ENCODE assay signal across 17 cellular contexts in the genomic region with DNA sequence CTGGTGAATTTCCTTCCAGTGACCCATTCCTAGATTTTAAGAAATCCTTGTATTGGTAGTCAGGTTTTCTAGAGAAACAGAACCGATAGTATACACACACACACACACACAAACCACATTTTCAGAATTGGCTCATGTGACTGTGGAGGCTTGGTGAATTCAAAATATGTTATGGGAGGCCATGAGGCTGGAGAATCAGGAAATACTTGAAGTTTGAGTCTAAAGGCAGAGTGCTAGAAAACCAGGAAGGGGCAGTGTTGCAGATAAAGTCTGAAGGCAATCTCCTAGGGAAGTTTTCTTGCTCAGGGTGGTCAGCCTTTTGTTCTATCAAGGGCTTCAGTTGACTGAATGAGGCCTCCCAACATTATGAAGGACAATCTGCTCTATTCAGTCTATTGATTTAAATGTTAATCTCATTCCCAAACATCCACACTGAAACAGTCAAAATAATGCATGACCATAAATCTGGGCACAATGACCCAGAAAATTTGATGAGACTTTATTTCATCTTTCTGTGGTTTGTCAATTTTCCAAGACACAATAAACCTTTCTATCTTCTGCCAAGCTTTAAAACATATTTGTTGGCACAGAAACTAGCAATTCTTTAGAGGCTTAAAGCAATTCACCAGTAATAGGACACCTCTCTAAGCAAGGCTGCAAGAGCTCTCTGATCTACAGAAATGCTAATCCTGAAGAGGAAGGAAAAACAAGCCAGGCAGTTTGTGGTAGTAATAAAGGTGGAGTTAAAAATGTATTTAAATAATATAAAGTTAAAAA.
DNase-seq lines count a peak whose midpoint lies in the region; ATAC-seq and TF ChIP-seq lines count a peak whose summit lies in the region.
"Had no signal": no experiment of that assay in that cellular context is flagged by ENCODE, and none has a peak within 500 bp of the region (broad histone marks: within the 10 kb centered on the region; RNA-seq: fewer than 3 reads in every experiment).

No MANE protein-coding gene starts in this region.

- H3K36me3 ChIP-seq in HEK293 (ENCODE audit: control insufficient read depth in 2 of 2, insufficient read depth in 1 of 2, low read length in 2 of 2), result no peaks in the 10 kb centered on the region
- H3K36me3 ChIP-seq in prostate gland, result no peaks in the 10 kb centered on the region
- H3K36me3 ChIP-seq in psoas muscle (ENCODE audit: insufficient read depth in 1 of 2, low read depth in 1 of 2), result no peaks in the 10 kb centered on the region
- H3K36me3 ChIP-seq: ovary, Peyer's patch had no signal

- peak; percentile 8 for DNase-seq in OCI-M1 (lab: John Stamatoyannopoulos, UW)
- DNase-seq in epithelial cell of esophagus (ENCODE audit: low read depth), result peak; percentile 7
- peak; percentile 10 for DNase-seq in renal cortical epithelial cell (ENCODE audit: low read depth)
- no peak for DNase-seq in prostate gland (ENCODE audit: low spot score)
- DNase-seq in ureter (ENCODE audit: low spot score), result no peak
- DNase-seq in psoas muscle, result no peak
- DNase-seq in activated CD4-positive, alpha-beta T cell treated with anti-CD3 and anti-CD28 coated beads, Interleukin-2, amount 50 U/mL, for 1 hour, result no peak
- DNase-seq: activated CD4-positive, CD25-positive, alpha-beta regulatory T cell; activated naive CD4-positive, alpha-beta T cell treated with Interleukin-2 at 50 U/mL for 16 hours; C1 segment of cervical spinal cord; DND-41; GOT3; islet precursor cell; NCI-H146; ovary; Peyer's patch had no signal

- intact Hi-C loops in prostate gland (cut with DNase I), result no loop called here
- intact Hi-C loops in psoas muscle (cut with DNase I), result no loop called here

- H3K4me3 ChIP-seq in HEK293 (ENCODE audit: low read depth, low read length) (no peak overlapping the region), epithelial cell of esophagus (ENCODE audit: low read length) (no peak overlapping the region), prostate gland (no peak overlapping the region), psoas muscle (no peak overlapping the region)
- H3K4me3 ChIP-seq: ovary, Peyer's patch had no signal

- H3K4me1 ChIP-seq in HEK293 (ENCODE audit: control insufficient read depth, insufficient read depth, low read length) (no peaks in the 10 kb centered on the region), prostate gland (replicated peaks) (no peaks in the 10 kb centered on the region), psoas muscle (no peaks in the 10 kb centered on the region)
- H3K4me1 ChIP-seq: Peyer's patch had no signal

- CTCF ChIA-PET in HEK293 (lab: Yijun Ruan, JAX), result interaction anchor here (0.6 kb wide), 1 partner anchor 51 kb away, joined by 5 read pairs; no protein-coding TSS in a partner anchor

- TF ChIP-seq CTCF in HEK293 (tag by site-specific recombination; IDR thresholded peaks at IDR 0.05) (no peak), epithelial cell of esophagus (IDR thresholded peaks at IDR 0.05; ENCODE audit: insufficient read depth, low read depth, low read length, missing control alignments) (no peak), prostate gland (IDR thresholded peaks at IDR 0.05) (no peak), psoas muscle (IDR thresholded peaks at IDR 0.05) (no peak)

- H3K27ac ChIP-seq in HEK293 (ENCODE audit: extremely low read depth, low read depth, low read length) (no peak overlapping the region), prostate gland (no peak overlapping the region), psoas muscle (no peak overlapping the region)
- H3K27ac ChIP-seq: ovary, Peyer's patch had no signal

- H3K9me3 ChIP-seq in HEK293 (ENCODE audit: control insufficient read depth, insufficient read depth, low read depth, low read length), result no peaks in the 10 kb centered on the region
- no peaks in the 10 kb centered on the region for H3K9me3 ChIP-seq in prostate gland
- H3K9me3 ChIP-seq in psoas muscle, result no peaks in the 10 kb centered on the region
- H3K9me3 ChIP-seq: ovary, Peyer's patch had no signal

- 47% methylated on average over 1 of the region's 1 CpG for WGBS in prostate gland
- WGBS in psoas muscle, 3 donors, result 58 to 65% (median 64%) methylated on average over 1 of the region's 1 CpG

- H3K27me3 ChIP-seq in prostate gland (replicated peaks; ENCODE audit: insufficient read depth) (no peaks in the 10 kb centered on the region), psoas muscle (ENCODE audit: insufficient read depth in 3 of 3, low read length in 2 of 3) (peaks cover 0 to 2% (median 0%) of the 10 kb centered on the region in 3 donors)
- H3K27me3 ChIP-seq: ovary, Peyer's patch had no signal

- ATAC-seq in psoas muscle, result no peak

- POLR2A ChIA-PET in HEK293 (lab: Yijun Ruan, JAX), result no interaction called here

- no peak for TF ChIP-seq POLR2A in prostate gland (IDR thresholded peaks at IDR 0.05)

TF ChIP-seq in HEK293, 187 proteins besides CTCF, POLR2A, EP300 and RAD21:
- TF ChIP-seq, protein P1, sequence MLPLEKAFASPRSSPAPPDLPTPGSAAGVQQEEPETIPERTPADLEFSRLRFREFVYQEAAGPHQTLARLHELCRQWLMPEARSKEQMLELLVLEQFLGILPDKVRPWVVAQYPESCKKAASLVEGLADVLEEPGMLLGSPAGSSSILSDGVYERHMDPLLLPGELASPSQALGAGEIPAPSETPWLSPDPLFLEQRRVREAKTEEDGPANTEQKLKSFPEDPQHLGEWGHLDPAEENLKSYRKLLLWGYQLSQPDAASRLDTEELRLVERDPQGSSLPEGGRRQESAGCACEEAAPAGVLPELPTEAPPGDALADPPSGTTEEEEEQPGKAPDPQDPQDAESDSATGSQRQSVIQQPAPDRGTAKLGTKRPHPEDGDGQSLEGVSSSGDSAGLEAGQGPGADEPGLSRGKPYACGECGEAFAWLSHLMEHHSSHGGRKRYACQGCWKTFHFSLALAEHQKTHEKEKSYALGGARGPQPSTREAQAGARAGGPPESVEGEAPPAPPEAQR (tag by site-specific recombination; IDR thresholded peaks at IDR 0.05), result no peak
- TF ChIP-seq ZNF302 (tag by site-specific recombination; IDR thresholded peaks at IDR 0.05; ENCODE audit: low read depth), result no peak
- TF ChIP-seq ZBTB1 (tag by site-specific recombination; IDR thresholded peaks at IDR 0.05), result no peak
- no peak for TF ChIP-seq ZNF311 (tag by site-specific recombination; IDR thresholded peaks at IDR 0.05; ENCODE audit: borderline replicate concordance)
- TF ChIP-seq ZNF37A (tag by site-specific recombination; IDR thresholded peaks at IDR 0.05), result no peak
- TF ChIP-seq ZNF350 (tag by site-specific recombination; IDR thresholded peaks at IDR 0.05), result no peak
- TF ChIP-seq ZBTB8A (tag by site-specific recombination; IDR thresholded peaks at IDR 0.05), result no peak
- TF ChIP-seq, protein P2, sequence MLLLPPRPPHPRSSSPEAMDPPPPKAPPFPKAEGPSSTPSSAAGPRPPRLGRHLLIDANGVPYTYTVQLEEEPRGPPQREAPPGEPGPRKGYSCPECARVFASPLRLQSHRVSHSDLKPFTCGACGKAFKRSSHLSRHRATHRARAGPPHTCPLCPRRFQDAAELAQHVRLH (tag by site-specific recombination; IDR thresholded peaks at IDR 0.05), result 0 out of 2 replicates have a peak, but pooled peaks have one; percentile 29
- TF ChIP-seq, protein P3, sequence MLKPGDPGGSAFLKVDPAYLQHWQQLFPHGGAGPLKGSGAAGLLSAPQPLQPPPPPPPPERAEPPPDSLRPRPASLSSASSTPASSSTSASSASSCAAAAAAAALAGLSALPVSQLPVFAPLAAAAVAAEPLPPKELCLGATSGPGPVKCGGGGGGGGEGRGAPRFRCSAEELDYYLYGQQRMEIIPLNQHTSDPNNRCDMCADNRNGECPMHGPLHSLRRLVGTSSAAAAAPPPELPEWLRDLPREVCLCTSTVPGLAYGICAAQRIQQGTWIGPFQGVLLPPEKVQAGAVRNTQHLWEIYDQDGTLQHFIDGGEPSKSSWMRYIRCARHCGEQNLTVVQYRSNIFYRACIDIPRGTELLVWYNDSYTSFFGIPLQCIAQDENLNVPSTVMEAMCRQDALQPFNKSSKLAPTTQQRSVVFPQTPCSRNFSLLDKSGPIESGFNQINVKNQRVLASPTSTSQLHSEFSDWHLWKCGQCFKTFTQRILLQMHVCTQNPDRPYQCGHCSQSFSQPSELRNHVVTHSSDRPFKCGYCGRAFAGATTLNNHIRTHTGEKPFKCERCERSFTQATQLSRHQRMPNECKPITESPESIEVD (tag by site-specific recombination; IDR thresholded peaks at IDR 0.05), result peak; percentile 72
- TF ChIP-seq KLF10 (tag by site-specific recombination; IDR thresholded peaks at IDR 0.05), result no peak
- TF ChIP-seq ZNF473 (tag by site-specific recombination; IDR thresholded peaks at IDR 0.05), result no peak
- TF ChIP-seq FEZF1 (tag by site-specific recombination; IDR thresholded peaks at IDR 0.05), result peak; percentile 51; the same call in 1 of the 2 replicates
- peak; percentile 73 for TF ChIP-seq ZNF843 (tag by site-specific recombination; IDR thresholded peaks at IDR 0.05)
TF ChIP-seq in HEK293: peak in this region for 4.

Comparison
In these comparisons a context has a peak if more than half of its experiments do, and no peak if none do; other contexts are left out.
1. DNase-seq: peak in OCI-M1 (single experiment), epithelial cell of esophagus (single experiment) and renal cortical epithelial cell (single experiment); none in prostate gland (single experiment), ureter (single experiment), psoas muscle (0 of 2) and activated CD4-positive, alpha-beta T cell treated with anti-CD3 and anti-CD28 coated beads, Interleukin-2, amount 50 U/mL, for 1 hour (single experiment).